ENCODE assay signal across 8 cellular contexts in the genomic region with DNA sequence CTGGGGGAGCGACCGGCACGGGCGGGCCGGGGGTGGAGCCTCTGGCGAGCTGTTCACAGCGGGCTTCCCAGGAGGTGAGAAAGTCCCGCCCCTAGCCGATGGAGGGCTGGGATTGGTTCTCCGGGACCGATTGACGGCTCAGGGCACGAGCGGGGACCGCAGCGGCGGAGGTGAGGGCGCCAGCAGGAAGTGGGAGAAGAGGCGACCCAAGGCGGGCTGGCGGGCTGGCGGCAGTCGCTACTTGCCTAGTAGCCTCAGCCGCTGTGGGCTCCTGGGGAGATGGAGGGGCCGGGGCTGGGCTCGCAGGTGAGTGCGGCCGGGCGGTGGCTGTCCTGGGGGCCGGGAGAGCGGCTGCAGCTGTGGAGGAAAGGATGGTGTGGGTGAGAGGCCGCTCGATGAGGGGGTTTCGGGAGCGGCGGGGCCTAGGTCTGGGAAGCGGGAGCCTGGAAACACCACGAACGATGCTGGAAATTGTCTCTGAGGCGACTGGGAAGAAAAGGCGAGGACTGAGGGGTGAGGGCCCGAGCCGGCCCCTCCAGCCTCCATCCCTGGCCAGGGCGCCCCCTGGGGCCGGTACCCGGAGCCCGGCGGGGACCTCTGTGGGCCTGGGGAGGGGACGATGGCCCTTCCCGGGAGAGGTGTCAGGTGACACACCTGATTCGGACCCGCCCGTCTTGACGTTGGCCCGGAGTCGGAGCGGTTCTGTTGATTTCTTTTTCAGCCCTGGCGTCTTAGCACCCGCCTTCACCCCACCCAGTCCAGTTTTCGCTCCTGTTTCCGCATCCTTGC. TPM values are rescaled to one million over a fixed set of nuclear protein-coding genes. Genes with fewer than 3 reads are reported as not detected.
DNase-seq lines count a peak whose midpoint lies in the region; ATAC-seq and TF ChIP-seq lines count a peak whose summit lies in the region.

A gene with protein sequence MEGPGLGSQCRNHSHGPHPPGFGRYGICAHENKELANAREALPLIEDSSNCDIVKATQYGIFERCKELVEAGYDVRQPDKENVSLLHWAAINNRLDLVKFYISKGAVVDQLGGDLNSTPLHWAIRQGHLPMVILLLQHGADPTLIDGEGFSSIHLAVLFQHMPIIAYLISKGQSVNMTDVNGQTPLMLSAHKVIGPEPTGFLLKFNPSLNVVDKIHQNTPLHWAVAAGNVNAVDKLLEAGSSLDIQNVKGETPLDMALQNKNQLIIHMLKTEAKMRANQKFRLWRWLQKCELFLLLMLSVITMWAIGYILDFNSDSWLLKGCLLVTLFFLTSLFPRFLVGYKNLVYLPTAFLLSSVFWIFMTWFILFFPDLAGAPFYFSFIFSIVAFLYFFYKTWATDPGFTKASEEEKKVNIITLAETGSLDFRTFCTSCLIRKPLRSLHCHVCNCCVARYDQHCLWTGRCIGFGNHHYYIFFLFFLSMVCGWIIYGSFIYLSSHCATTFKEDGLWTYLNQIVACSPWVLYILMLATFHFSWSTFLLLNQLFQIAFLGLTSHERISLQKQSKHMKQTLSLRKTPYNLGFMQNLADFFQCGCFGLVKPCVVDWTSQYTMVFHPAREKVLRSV (plus strand): TSS at position 198 of the 789 bp plus-strand sequence. CDS start 82 bp downstream, at position 280.

- peak; percentile 67 for TF ChIP-seq POLR2A in GM10847 (IDR thresholded peaks at IDR 0.05; ENCODE audit: extremely low read depth, insufficient read length)
- TF ChIP-seq POLR2A in NB4 (IDR thresholded peaks at IDR 0.05; ENCODE audit: extremely low read depth, insufficient read length): peak; percentile 46
- TF ChIP-seq POLR2A in testis (IDR thresholded peaks at IDR 0.05): no peak

- TF ChIP-seq CTCF in NB4 (IDR thresholded peaks at IDR 0.05; ENCODE audit: low read depth, low read length): peak; percentile 27
- no peak for TF ChIP-seq CTCF in omental fat pad (IDR thresholded peaks at IDR 0.05)
- no peak for TF ChIP-seq CTCF in testis (IDR thresholded peaks at IDR 0.05)

- 1% methylated on average over 52 to 53 of the region's 61 CpGs for WGBS in testis, 2 donors

- peak; percentile 93 for DNase-seq in NB4 (ENCODE audit: low read depth)
- peak; percentile 95 for DNase-seq in SK-N-DZ (ENCODE audit: low spot score)
- peak; percentile 98 for DNase-seq in activated naive CD4-positive, alpha-beta T cell treated with anti-CD3 and anti-CD28 coated beads for 36 hours
- DNase-seq in glomerular endothelial cell (ENCODE audit: extremely low read depth, low read depth, low spot score): no peak
- peak; percentile 90 for DNase-seq in omental fat pad (ENCODE audit: low spot score)
- peak; percentile 97 for DNase-seq in testis

- H3K27me3 Mint-ChIP-seq in activated naive CD4-positive, alpha-beta T cell treated with anti-CD3 and anti-CD28 coated beads for 36 hours (ENCODE audit: low read depth): no peaks in the 10 kb centered on the region

- H3K27ac ChIP-seq in testis: no peak within 1 kb of the TSS

- intact Hi-C loops in activated naive CD4-positive, alpha-beta T cell treated with anti-CD3 and anti-CD28 coated beads for 36 hours (cut with micrococcal nuclease): loop anchor here (1.0 to 5.0 kb wide), 6 partner anchors 40 to 1245 kb away; a partner anchor contains a TSS
- intact Hi-C loops in testis (cut with DNase I; ENCODE audit: low total_unique reads): no loop called here

- peaks cover 15% of the 10 kb centered on the region for H3K36me3 Mint-ChIP-seq in activated naive CD4-positive, alpha-beta T cell treated with anti-CD3 and anti-CD28 coated beads for 36 hours (ENCODE audit: low read depth)

- peaks cover 49% of the 10 kb centered on the region for H3K4me1 Mint-ChIP-seq in activated naive CD4-positive, alpha-beta T cell treated with anti-CD3 and anti-CD28 coated beads for 36 hours (ENCODE audit: low read depth)

- H3K4me3 Mint-ChIP-seq in activated naive CD4-positive, alpha-beta T cell treated with anti-CD3 and anti-CD28 coated beads for 36 hours: peak within 1 kb of the TSS; percentile 89

- no peaks in the 10 kb centered on the region for H3K36me3 ChIP-seq in testis (ENCODE audit: low read depth, missing control alignments)

- peak; percentile 99 for ATAC-seq in HG02588 (IDR thresholded peaks at IDR 0.05; ENCODE audit: unreplicated experiment)
- peak; percentile 98 for ATAC-seq in omental fat pad (ENCODE audit: low FRiP score)

- H3K27me3 ChIP-seq in testis: no peaks in the 10 kb centered on the region

- H3K9me3 Mint-ChIP-seq in activated naive CD4-positive, alpha-beta T cell treated with anti-CD3 and anti-CD28 coated beads for 36 hours: no peaks in the 10 kb centered on the region

- CTCF ChIA-PET in activated naive CD4-positive, alpha-beta T cell treated with anti-CD3 and anti-CD28 coated beads for 36 hours (lab: Charles Lee): interaction anchor here (0.5 to 1.4 kb wide), 5 partner anchors 41 to 399 kb away, joined by 3 to 6 read pairs (median 3); no protein-coding TSS in a partner anchor

- H3K4me1 ChIP-seq in testis: peaks cover 13% of the 10 kb centered on the region

- H3K9me3 ChIP-seq in testis: no peaks in the 10 kb centered on the region

- H3K27ac Mint-ChIP-seq in activated naive CD4-positive, alpha-beta T cell treated with anti-CD3 and anti-CD28 coated beads for 36 hours: peak within 1 kb of the TSS; percentile 79

- H3K4me3 ChIP-seq in NB4 (ENCODE audit: low read depth, low read length) (peak within 1 kb of the TSS; percentile 69), testis (peak within 1 kb of the TSS; percentile 84 to 93)

RNA-seq across cellular contexts. Expression of the gene that starts here (rescaled TPM):
- polyA plus RNA-seq in SK-N-DZ (2014; cell fraction: cytosol; rRNA removed): 35.9 and 36.7 TPM in 2 replicates
- polyA plus RNA-seq in SK-N-DZ (2014; cell fraction: nucleus; rRNA removed): 41.7 and 41.9 TPM in 2 replicates
- total RNA-seq in activated naive CD4-positive, alpha-beta T cell treated with anti-CD3 and anti-CD28 coated beads for 36 hours: 10 to 100 TPM; 20.9 to 25.1 TPM
- total RNA-seq in glomerular endothelial cell: 31.9 and 52.1 TPM in 2 replicates
- total RNA-seq in omental fat pad: 10 to 100 TPM in 2 of 4 donors, 1 to 10 TPM in 2; 8.6 to 12.5 (median 9.7) TPM
- total RNA-seq in testis: 10 to 100 TPM; 16.3 to 17.2 TPM
- polyA plus RNA-seq in testis (ENCODE audit: insufficient read depth, low read depth, low replicate concordance): 32.6 TPM
